ENCODE assay signal across 1 cellular context in the genomic region with DNA sequence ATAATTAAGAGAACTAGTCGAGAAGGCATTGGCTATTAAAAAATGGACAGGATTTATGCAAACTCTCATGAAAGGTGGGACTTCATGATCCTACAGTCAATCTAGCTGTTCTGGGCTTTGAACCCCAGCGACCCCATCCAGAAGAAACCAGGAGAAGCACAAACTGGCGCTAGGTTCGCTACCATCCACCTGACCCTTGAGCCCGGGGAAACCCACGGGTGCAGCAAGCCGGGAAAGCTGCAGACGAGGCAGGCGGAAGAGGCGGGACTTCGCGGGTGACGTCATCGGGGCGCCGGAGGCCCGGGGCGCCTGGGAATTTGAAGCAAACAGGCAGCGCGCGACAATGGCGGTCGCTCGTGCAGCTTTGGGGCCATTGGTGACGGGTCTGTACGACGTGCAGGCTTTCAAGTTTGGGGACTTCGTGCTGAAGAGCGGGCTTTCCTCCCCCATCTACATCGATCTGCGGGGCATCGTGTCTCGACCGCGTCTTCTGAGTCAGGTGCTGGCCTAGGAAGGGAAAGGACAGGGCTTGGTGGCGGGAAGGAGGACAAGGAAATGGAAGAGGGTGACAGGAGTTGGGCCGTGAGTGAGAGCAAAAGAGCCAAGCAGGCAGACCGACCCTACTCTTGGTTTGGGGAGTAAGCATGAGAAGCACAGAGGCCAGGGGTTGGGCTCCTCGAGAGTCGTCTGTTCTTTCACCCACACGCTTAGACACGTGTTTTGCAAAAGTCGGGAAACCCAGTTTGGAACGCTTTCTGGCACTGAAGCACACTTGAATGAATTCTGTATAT.
TF ChIP-seq lines count a peak whose summit lies in the region.

A gene (plus strand): TSS at position 324 of the 791 bp plus-strand sequence. CDS start 20 bp downstream, at position 344.

TF ChIP-seq in HEK293, 187 proteins besides CTCF, POLR2A, EP300 and RAD21 (continued from another document and continues in another):
- TF ChIP-seq ZBTB17 (tag by site-specific recombination; IDR thresholded peaks at IDR 0.05) (peak; percentile 68), KLF8 (tag by site-specific recombination; IDR thresholded peaks at IDR 0.05) (peak; percentile 38; the same call in 1 of the 2 replicates), ZNF335 (tag by site-specific recombination; conservative IDR thresholded peaks at IDR 0.05) (peak; percentile 81), ZNF324 (tag by site-specific recombination; IDR thresholded peaks at IDR 0.05) (peak; percentile 52; the same call in 1 of the 2 replicates), FEZF1 (tag by site-specific recombination; IDR thresholded peaks at IDR 0.05) (0 out of 2 replicates have a peak, but pooled peaks have one; percentile 16), REPIN1 (tag by site-specific recombination; IDR thresholded peaks at IDR 0.05; ENCODE audit: low read depth) (no peak), ZNF830 (tag by site-specific recombination; IDR thresholded peaks at IDR 0.05; ENCODE audit: low read depth) (no peak), PRDM1 (tag by site-specific recombination; IDR thresholded peaks at IDR 0.05) (0 out of 2 replicates have a peak, but pooled peaks have one; percentile 12), ZNF514 (tag by site-specific recombination; IDR thresholded peaks at IDR 0.05) (no peak), ZNF610 (tag by site-specific recombination; IDR thresholded peaks at IDR 0.05; ENCODE audit: borderline replicate concordance) (0 out of 2 replicates have a peak, but pooled peaks have one; percentile 31), SP2 (tag by site-specific recombination; IDR thresholded peaks at IDR 0.05) (peak; percentile 64), ZNF530 (tag by site-specific recombination; IDR thresholded peaks at IDR 0.05; ENCODE audit: low read depth) (0 out of 2 replicates have a peak, but pooled peaks have one; percentile 76), ZNF768 (tag by site-specific recombination; IDR thresholded peaks at IDR 0.05) (no peak), ZNF621 (tag by site-specific recombination; IDR thresholded peaks at IDR 0.05) (no peak), OSR2 (tag by site-specific recombination; IDR thresholded peaks at IDR 0.05) (no peak), ZNF133 (tag by site-specific recombination; IDR thresholded peaks at IDR 0.05) (no peak), ZNF132 (tag by site-specific recombination; IDR thresholded peaks at IDR 0.05; ENCODE audit: borderline replicate concordance) (no peak), ZNF473 (tag by site-specific recombination; IDR thresholded peaks at IDR 0.05) (no peak), ZNF404 (tag by site-specific recombination; IDR thresholded peaks at IDR 0.05) (no peak), ZNF214 (tag by site-specific recombination; IDR thresholded peaks at IDR 0.05; ENCODE audit: borderline replicate concordance) (no peak), ZBTB1 (tag by site-specific recombination; IDR thresholded peaks at IDR 0.05) (no peak), ZNF174 (tag by site-specific recombination; IDR thresholded peaks at IDR 0.05) (no peak)
- TF ChIP-seq, protein P1, sequence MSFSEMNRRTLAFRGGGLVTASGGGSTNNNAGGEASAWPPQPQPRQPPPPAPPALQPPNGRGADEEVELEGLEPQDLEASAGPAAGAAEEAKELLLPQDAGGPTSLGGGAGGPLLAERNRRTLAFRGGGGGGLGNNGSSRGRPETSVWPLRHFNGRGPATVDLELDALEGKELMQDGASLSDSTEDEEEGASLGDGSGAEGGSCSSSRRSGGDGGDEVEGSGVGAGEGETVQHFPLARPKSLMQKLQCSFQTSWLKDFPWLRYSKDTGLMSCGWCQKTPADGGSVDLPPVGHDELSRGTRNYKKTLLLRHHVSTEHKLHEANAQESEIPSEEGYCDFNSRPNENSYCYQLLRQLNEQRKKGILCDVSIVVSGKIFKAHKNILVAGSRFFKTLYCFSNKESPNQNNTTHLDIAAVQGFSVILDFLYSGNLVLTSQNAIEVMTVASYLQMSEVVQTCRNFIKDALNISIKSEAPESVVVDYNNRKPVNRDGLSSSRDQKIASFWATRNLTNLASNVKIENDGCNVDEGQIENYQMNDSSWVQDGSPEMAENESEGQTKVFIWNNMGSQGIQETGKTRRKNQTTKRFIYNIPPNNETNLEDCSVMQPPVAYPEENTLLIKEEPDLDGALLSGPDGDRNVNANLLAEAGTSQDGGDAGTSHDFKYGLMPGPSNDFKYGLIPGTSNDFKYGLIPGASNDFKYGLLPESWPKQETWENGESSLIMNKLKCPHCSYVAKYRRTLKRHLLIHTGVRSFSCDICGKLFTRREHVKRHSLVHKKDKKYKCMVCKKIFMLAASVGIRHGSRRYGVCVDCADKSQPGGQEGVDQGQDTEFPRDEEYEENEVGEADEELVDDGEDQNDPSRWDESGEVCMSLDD (tag by site-specific recombination; IDR thresholded peaks at IDR 0.05): peak; percentile 56; the same call in 1 of the 2 replicates
- TF ChIP-seq, protein P2, sequence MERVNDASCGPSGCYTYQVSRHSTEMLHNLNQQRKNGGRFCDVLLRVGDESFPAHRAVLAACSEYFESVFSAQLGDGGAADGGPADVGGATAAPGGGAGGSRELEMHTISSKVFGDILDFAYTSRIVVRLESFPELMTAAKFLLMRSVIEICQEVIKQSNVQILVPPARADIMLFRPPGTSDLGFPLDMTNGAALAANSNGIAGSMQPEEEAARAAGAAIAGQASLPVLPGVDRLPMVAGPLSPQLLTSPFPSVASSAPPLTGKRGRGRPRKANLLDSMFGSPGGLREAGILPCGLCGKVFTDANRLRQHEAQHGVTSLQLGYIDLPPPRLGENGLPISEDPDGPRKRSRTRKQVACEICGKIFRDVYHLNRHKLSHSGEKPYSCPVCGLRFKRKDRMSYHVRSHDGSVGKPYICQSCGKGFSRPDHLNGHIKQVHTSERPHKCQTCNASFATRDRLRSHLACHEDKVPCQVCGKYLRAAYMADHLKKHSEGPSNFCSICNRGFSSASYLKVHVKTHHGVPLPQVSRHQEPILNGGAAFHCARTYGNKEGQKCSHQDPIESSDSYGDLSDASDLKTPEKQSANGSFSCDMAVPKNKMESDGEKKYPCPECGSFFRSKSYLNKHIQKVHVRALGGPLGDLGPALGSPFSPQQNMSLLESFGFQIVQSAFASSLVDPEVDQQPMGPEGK (tag by site-specific recombination; IDR thresholded peaks at IDR 0.05): peak; percentile 46; the same call in 1 of the 2 replicates
- TF ChIP-seq, protein P3, sequence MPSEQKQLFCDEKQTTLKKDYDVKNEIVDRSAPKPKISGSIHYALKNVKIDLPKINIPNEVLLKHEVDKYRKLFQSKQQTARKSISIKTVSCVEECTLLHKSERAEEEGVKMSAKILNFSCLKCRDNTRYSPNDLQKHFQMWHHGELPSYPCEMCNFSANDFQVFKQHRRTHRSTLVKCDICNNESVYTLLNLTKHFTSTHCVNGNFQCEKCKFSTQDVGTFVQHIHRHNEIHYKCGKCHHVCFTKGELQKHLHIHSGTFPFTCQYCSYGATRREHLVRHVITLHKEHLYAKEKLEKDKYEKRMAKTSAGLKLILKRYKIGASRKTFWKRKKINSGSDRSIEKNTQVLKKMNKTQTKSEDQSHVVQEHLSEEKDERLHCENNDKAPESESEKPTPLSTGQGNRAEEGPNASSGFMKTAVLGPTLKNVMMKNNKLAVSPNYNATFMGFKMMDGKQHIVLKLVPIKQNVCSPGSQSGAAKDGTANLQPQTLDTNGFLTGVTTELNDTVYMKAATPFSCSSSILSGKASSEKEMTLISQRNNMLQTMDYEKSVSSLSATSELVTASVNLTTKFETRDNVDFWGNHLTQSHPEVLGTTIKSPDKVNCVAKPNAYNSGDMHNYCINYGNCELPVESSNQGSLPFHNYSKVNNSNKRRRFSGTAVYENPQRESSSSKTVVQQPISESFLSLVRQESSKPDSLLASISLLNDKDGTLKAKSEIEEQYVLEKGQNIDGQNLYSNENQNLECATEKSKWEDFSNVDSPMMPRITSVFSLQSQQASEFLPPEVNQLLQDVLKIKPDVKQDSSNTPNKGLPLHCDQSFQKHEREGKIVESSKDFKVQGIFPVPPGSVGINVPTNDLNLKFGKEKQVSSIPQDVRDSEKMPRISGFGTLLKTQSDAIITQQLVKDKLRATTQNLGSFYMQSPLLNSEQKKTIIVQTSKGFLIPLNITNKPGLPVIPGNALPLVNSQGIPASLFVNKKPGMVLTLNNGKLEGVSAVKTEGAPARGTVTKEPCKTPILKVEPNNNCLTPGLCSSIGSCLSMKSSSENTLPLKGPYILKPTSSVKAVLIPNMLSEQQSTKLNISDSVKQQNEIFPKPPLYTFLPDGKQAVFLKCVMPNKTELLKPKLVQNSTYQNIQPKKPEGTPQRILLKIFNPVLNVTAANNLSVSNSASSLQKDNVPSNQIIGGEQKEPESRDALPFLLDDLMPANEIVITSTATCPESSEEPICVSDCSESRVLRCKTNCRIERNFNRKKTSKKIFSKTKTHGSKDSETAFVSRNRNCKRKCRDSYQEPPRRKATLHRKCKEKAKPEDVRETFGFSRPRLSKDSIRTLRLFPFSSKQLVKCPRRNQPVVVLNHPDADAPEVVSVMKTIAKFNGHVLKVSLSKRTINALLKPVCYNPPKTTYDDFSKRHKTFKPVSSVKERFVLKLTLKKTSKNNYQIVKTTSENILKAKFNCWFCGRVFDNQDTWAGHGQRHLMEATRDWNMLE (tag by site-specific recombination; conservative IDR thresholded peaks at IDR 0.05; ENCODE audit: low read depth): peak; percentile 92
- TF ChIP-seq, protein P4, sequence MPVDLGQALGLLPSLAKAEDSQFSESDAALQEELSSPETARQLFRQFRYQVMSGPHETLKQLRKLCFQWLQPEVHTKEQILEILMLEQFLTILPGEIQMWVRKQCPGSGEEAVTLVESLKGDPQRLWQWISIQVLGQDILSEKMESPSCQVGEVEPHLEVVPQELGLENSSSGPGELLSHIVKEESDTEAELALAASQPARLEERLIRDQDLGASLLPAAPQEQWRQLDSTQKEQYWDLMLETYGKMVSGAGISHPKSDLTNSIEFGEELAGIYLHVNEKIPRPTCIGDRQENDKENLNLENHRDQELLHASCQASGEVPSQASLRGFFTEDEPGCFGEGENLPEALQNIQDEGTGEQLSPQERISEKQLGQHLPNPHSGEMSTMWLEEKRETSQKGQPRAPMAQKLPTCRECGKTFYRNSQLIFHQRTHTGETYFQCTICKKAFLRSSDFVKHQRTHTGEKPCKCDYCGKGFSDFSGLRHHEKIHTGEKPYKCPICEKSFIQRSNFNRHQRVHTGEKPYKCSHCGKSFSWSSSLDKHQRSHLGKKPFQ (tag by site-specific recombination; IDR thresholded peaks at IDR 0.05): 0 out of 2 replicates have a peak, but pooled peaks have one; percentile 34
- TF ChIP-seq, protein P5, sequence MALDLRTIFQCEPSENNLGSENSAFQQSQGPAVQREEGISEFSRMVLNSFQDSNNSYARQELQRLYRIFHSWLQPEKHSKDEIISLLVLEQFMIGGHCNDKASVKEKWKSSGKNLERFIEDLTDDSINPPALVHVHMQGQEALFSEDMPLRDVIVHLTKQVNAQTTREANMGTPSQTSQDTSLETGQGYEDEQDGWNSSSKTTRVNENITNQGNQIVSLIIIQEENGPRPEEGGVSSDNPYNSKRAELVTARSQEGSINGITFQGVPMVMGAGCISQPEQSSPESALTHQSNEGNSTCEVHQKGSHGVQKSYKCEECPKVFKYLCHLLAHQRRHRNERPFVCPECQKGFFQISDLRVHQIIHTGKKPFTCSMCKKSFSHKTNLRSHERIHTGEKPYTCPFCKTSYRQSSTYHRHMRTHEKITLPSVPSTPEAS (tag by site-specific recombination; IDR thresholded peaks at IDR 0.05): no peak
- TF ChIP-seq, protein P6, sequence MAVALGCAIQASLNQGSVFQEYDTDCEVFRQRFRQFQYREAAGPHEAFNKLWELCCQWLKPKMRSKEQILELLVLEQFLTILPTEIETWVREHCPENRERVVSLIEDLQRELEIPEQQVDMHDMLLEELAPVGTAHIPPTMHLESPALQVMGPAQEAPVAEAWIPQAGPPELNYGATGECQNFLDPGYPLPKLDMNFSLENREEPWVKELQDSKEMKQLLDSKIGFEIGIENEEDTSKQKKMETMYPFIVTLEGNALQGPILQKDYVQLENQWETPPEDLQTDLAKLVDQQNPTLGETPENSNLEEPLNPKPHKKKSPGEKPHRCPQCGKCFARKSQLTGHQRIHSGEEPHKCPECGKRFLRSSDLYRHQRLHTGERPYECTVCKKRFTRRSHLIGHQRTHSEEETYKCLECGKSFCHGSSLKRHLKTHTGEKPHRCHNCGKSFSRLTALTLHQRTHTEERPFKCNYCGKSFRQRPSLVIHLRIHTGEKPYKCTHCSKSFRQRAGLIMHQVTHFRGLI (tag by site-specific recombination; IDR thresholded peaks at IDR 0.05): no peak
- TF ChIP-seq, protein P7, sequence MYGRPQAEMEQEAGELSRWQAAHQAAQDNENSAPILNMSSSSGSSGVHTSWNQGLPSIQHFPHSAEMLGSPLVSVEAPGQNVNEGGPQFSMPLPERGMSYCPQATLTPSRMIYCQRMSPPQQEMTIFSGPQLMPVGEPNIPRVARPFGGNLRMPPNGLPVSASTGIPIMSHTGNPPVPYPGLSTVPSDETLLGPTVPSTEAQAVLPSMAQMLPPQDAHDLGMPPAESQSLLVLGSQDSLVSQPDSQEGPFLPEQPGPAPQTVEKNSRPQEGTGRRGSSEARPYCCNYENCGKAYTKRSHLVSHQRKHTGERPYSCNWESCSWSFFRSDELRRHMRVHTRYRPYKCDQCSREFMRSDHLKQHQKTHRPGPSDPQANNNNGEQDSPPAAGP (tag by site-specific recombination; IDR thresholded peaks at IDR 0.05): peak; percentile 54; the same call in 1 of the 2 replicates
- TF ChIP-seq, protein P8, sequence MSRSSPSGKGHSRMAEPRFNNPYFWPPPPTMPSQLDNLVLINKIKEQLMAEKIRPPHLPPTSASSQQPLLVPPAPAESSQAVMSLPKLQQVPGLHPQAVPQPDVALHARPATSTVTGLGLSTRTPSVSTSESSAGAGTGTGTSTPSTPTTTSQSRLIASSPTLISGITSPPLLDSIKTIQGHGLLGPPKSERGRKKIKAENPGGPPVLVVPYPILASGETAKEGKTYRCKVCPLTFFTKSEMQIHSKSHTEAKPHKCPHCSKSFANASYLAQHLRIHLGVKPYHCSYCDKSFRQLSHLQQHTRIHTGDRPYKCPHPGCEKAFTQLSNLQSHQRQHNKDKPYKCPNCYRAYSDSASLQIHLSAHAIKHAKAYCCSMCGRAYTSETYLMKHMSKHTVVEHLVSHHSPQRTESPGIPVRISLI (tag by site-specific recombination; IDR thresholded peaks at IDR 0.05): no peak
- TF ChIP-seq, protein P9, sequence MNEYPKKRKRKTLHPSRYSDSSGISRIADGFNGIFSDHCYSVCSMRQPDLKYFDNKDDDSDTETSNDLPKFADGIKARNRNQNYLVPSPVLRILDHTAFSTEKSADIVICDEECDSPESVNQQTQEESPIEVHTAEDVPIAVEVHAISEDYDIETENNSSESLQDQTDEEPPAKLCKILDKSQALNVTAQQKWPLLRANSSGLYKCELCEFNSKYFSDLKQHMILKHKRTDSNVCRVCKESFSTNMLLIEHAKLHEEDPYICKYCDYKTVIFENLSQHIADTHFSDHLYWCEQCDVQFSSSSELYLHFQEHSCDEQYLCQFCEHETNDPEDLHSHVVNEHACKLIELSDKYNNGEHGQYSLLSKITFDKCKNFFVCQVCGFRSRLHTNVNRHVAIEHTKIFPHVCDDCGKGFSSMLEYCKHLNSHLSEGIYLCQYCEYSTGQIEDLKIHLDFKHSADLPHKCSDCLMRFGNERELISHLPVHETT (tag by site-specific recombination; IDR thresholded peaks at IDR 0.05): peak; percentile 20; the same call in 1 of the 2 replicates
